ENCODE assay signal across 2 cellular contexts in genomic region chr5:118968925-118969375, GRCh38.
TF ChIP-seq lines count a peak whose summit lies in the region.

No MANE protein-coding gene starts in this region.

TF ChIP-seq in SK-N-SH treated with all-trans-retinoic acid at 6 μM for 48 hours, 23 proteins besides CTCF, POLR2A, EP300 and RAD21 (continued from another document):
- TF ChIP-seq POU6F1 (CRISPR knock-in tag; IDR thresholded peaks at IDR 0.05; ENCODE audit: borderline replicate concordance, low read depth) (no peak), TCF4 (CRISPR knock-in tag; IDR thresholded peaks at IDR 0.05; ENCODE audit: borderline replicate concordance) (no peak), CREB5 (CRISPR knock-in tag; IDR thresholded peaks at IDR 0.05; ENCODE audit: low read depth) (no peak), OSR1 (CRISPR knock-in tag; IDR thresholded peaks at IDR 0.05) (no peak), RARB (CRISPR knock-in tag; IDR thresholded peaks at IDR 0.05) (no peak), PATZ1 (CRISPR knock-in tag; IDR thresholded peaks at IDR 0.05; ENCODE audit: borderline replicate concordance) (no peak), TSHZ2 (CRISPR knock-in tag; IDR thresholded peaks at IDR 0.05) (no peak)

TF ChIP-seq in SK-N-SH, 30 proteins besides CTCF, POLR2A, EP300 and RAD21 (continued from another document):
- TF ChIP-seq, protein P1, sequence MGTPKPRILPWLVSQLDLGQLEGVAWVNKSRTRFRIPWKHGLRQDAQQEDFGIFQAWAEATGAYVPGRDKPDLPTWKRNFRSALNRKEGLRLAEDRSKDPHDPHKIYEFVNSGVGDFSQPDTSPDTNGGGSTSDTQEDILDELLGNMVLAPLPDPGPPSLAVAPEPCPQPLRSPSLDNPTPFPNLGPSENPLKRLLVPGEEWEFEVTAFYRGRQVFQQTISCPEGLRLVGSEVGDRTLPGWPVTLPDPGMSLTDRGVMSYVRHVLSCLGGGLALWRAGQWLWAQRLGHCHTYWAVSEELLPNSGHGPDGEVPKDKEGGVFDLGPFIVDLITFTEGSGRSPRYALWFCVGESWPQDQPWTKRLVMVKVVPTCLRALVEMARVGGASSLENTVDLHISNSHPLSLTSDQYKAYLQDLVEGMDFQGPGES (IDR thresholded peaks at IDR 0.05; ENCODE audit: low read depth, low read length) = no peak
- TF ChIP-seq, protein P2, sequence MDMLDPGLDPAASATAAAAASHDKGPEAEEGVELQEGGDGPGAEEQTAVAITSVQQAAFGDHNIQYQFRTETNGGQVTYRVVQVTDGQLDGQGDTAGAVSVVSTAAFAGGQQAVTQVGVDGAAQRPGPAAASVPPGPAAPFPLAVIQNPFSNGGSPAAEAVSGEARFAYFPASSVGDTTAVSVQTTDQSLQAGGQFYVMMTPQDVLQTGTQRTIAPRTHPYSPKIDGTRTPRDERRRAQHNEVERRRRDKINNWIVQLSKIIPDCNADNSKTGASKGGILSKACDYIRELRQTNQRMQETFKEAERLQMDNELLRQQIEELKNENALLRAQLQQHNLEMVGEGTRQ (IDR thresholded peaks at IDR 0.05; ENCODE audit: borderline replicate concordance, low read depth, low read length) = no peak
- TF ChIP-seq YY1 (IDR thresholded peaks at IDR 0.05; ENCODE audit: low read depth) (no peak), POLR2AphosphoS5 (IDR thresholded peaks at IDR 0.05; ENCODE audit: low read depth, low read length) (no peak), USF1 (IDR thresholded peaks at IDR 0.05; ENCODE audit: borderline replicate concordance, low read depth) (no peak), GATA2 (CRISPR knock-in tag; IDR thresholded peaks at IDR 0.05) (no peak), EZH2phosphoT487 (IDR thresholded peaks at IDR 0.05; ENCODE audit: borderline replicate concordance, low read depth) (no peak), SIN3A (IDR thresholded peaks at IDR 0.05; ENCODE audit: borderline replicate concordance, low read depth, low read length) (no peak)
TF ChIP-seq in SK-N-SH: peak in this region for 0.
